ENCODE assay signal across 26 cellular contexts in genomic region chr15:49793943-49794342, GRCh38.
DNase-seq lines count a peak whose midpoint lies in the region; ATAC-seq, FAIRE-seq and TF ChIP-seq lines count a peak whose summit lies in the region.
"Had no signal": no experiment of that assay in that cellular context is flagged by ENCODE, and none has a peak within 500 bp of the region (broad histone marks: within the 10 kb centered on the region; RNA-seq: fewer than 3 reads in every experiment).

No MANE protein-coding gene starts in this region.

- peak; percentile 57 for FAIRE-seq in GM18507 (lab: Jason Lieb, UNC)
- FAIRE-seq in HTR-8/SVneo (lab: Jason Lieb, UNC): peak; percentile 38
- FAIRE-seq: A549, D721Med, GM12891 had no signal

- H3K4me3 Mint-ChIP-seq in GM23338 (no peak overlapping the region), WTC11 (no peak overlapping the region)
- H3K4me3 Mint-ChIP-seq: B cell; CD4-positive, alpha-beta T cell; CD8-positive, alpha-beta T cell had no signal

- BruUV-seq in PC-9 (replicated peaks; lab: Mats Ljungman, UMichigan): no TSS peak

- H3K4me3 ChIP-seq in GM23338 (no peak overlapping the region), PC-9 (no peak overlapping the region)
- H3K4me3 ChIP-seq: A549; BLaER1 treated with 17β-estradiol and CSF1 and Interleukin-3, amounts not matched to agents 10 nM and 100 nM had no signal

- H3K4me1 ChIP-seq in GM23338 (ENCODE audit: insufficient read depth) (no peaks in the 10 kb centered on the region), PC-9 (replicated peaks; ENCODE audit: insufficient read depth) (no peaks in the 10 kb centered on the region)
- H3K4me1 ChIP-seq: A549; BLaER1 treated with 17β-estradiol and CSF1 and Interleukin-3, amounts not matched to agents 10 nM and 100 nM; Caco-2 had no signal

- H3K27me3 ChIP-seq in GM23338 (ENCODE audit: insufficient read depth) (no peaks in the 10 kb centered on the region), PC-9 (ENCODE audit: insufficient read depth, low read depth) (peaks cover 8% of the 10 kb centered on the region; the same call in 1 of the 2 replicates)
- H3K27me3 ChIP-seq: BLaER1 treated with 17β-estradiol and CSF1 and Interleukin-3, amounts not matched to agents 10 nM and 100 nM had no signal

- H3K27me3 Mint-ChIP-seq in GM23338 (ENCODE audit: insufficient read depth, low read depth, poor library complexity): no peaks in the 10 kb centered on the region
- H3K27me3 Mint-ChIP-seq in WTC11 (ENCODE audit: low read depth): no peaks in the 10 kb centered on the region; the same call in 1 of the 2 replicates
- H3K27me3 Mint-ChIP-seq: B cell; CD4-positive, alpha-beta T cell had no signal

- TF ChIP-seq CTCF in GM23338 (conservative IDR thresholded peaks at IDR 0.05; ENCODE audit: low read depth in 2 of 2): no peak
- TF ChIP-seq CTCF in WTC11 (IDR thresholded peaks at IDR 0.05): no peak
- TF ChIP-seq CTCF in PC-9 (conservative IDR thresholded peaks at IDR 0.05): no peak

- H3K9me2 ChIP-seq in GM23338 (ENCODE audit: insufficient read depth): 0 out of 2 replicates have a peak, but pooled peaks cover 12% of the 10 kb centered on the region
- no peaks in the 10 kb centered on the region for H3K9me2 ChIP-seq in PC-9 (ENCODE audit: insufficient read depth)

- no peaks in the 10 kb centered on the region; the same call in 1 of the 2 replicates for H3K9me3 ChIP-seq in PC-9 (ENCODE audit: insufficient read depth, low read depth)

- CTCF ChIA-PET in WTC11 (lab: Charles Lee): no interaction called here
- CTCF ChIA-PET in PC-9 (lab: Charles Lee): no interaction called here

- H3K79me2 ChIP-seq in GM23338 (replicated peaks; ENCODE audit: insufficient read depth) (no peaks in the 10 kb centered on the region), PC-9 (ENCODE audit: low read depth) (no peaks in the 10 kb centered on the region)

- DNase-seq in GM18507 (ENCODE audit: extremely low spot score, insufficient read length, low read depth): no peak
- peak; percentile 1 for DNase-seq in GM23338 (ENCODE audit: low spot score)
- DNase-seq in HTR-8/SVneo (ENCODE audit: insufficient read length, low spot score): no peak
- DNase-seq in WTC11 (ENCODE audit: low spot score): no peak
- DNase-seq in PC-9: no peak
- DNase-seq in NOMO-1 treated with dmso at 0.1 percent for 144 hours (lab: John Stamatoyannopoulos, UW; ENCODE audit: unreplicated experiment): no peak
- DNase-seq in GF-D8 (lab: John Stamatoyannopoulos, UW): no peak
- DNase-seq: AML-193; Caco-2; Calu3; CD4-positive, alpha-beta T cell; CD8-positive, alpha-beta T cell; DMS153; DMS53; DMS79; DND-41; EL; GDM1 had no signal

- peaks cover 40% of the 10 kb centered on the region for H3K9me3 Mint-ChIP-seq in GM23338
- peaks cover 46% of the 10 kb centered on the region for H3K9me3 Mint-ChIP-seq in WTC11

- H3F3A ChIP-seq in GM23338 (replicated peaks; ENCODE audit: low read depth): no peaks in the 10 kb centered on the region
- no peaks in the 10 kb centered on the region for H3F3A ChIP-seq in PC-9 (ENCODE audit: insufficient read depth, low read depth)

- no peaks in the 10 kb centered on the region for H3K4me1 Mint-ChIP-seq in GM23338
- no peaks in the 10 kb centered on the region for H3K4me1 Mint-ChIP-seq in WTC11
- H3K4me1 Mint-ChIP-seq: B cell had no signal

- H3K4me2 ChIP-seq in GM23338 (no peak overlapping the region), PC-9 (no peak overlapping the region)
- H3K4me2 ChIP-seq: A549; BLaER1 treated with 17β-estradiol and CSF1 and Interleukin-3, amounts not matched to agents 10 nM and 100 nM had no signal

- peaks cover 9% of the 10 kb centered on the region; the same call in 1 of the 3 replicates for H3K36me3 Mint-ChIP-seq in GM23338 (ENCODE audit: low read depth)
- H3K36me3 Mint-ChIP-seq in WTC11: peaks cover 17% of the 10 kb centered on the region
- H3K36me3 Mint-ChIP-seq: CD8-positive, alpha-beta T cell had no signal

- intact Hi-C loops in PC-9 (cut with micrococcal nuclease; ENCODE audit: unreplicated experiment): no loop called here

- POLR2A ChIA-PET in WTC11 (lab: Charles Lee) (no interaction called here), PC-9 (lab: Charles Lee; ENCODE audit: unreplicated experiment) (no interaction called here)

- no peak overlapping the region for H3K27ac ChIP-seq in GM23338 (ENCODE audit: low read depth)
- H3K27ac ChIP-seq in PC-9: no peak overlapping the region
- H3K27ac ChIP-seq: 22Rv1; A549; BLaER1 treated with 17β-estradiol and CSF1 and Interleukin-3, amounts not matched to agents 10 nM and 100 nM; C4-2B had no signal

- no peak for ATAC-seq in GM23338
- ATAC-seq in WTC11: peak; percentile 74
- ATAC-seq in HG03571 (IDR thresholded peaks at IDR 0.05; ENCODE audit: unreplicated experiment): no peak
- ATAC-seq: A549; CD8-positive, alpha-beta T cell had no signal

- no peaks in the 10 kb centered on the region for H4K20me1 ChIP-seq in GM23338 (replicated peaks; ENCODE audit: insufficient read depth)
- no peaks in the 10 kb centered on the region for H4K20me1 ChIP-seq in PC-9 (ENCODE audit: insufficient read depth)
- H4K20me1 ChIP-seq: BLaER1 treated with 17β-estradiol and CSF1 and Interleukin-3, amounts not matched to agents 10 nM and 100 nM had no signal

- H3K36me3 ChIP-seq in GM23338 (ENCODE audit: insufficient read depth) (peaks cover 4% of the 10 kb centered on the region; the same call in 1 of the 2 replicates), PC-9 (ENCODE audit: low read depth) (no peaks in the 10 kb centered on the region)
- H3K36me3 ChIP-seq: BLaER1 treated with 17β-estradiol and CSF1 and Interleukin-3, amounts not matched to agents 10 nM and 100 nM had no signal

- peak overlapping the region; percentile 8; the same call in 1 of the 2 replicates for H2AFZ ChIP-seq in GM23338
- no peak overlapping the region for H2AFZ ChIP-seq in PC-9

- H3K27ac Mint-ChIP-seq in GM23338 (no peak overlapping the region), WTC11 (no peak overlapping the region)
- H3K27ac Mint-ChIP-seq: B cell; CD4-positive, alpha-beta T cell; CD8-positive, alpha-beta T cell had no signal

TF ChIP-seq in GM23338, 12 proteins besides CTCF, POLR2A, EP300 and RAD21:
- no peak for TF ChIP-seq ZNF331 (CRISPR knock-in tag; IDR thresholded peaks at IDR 0.05; ENCODE audit: low read depth)
- TF ChIP-seq EZH2phosphoT487 (IDR thresholded peaks at IDR 0.05; ENCODE audit: unreplicated experiment): no peak
- TF ChIP-seq CREB1 (CRISPR knock-in tag; IDR thresholded peaks at IDR 0.05; ENCODE audit: low read depth): no peak
- TF ChIP-seq JUNB (IDR thresholded peaks at IDR 0.05; ENCODE audit: unreplicated experiment): no peak

TF ChIP-seq in WTC11, 78 proteins besides CTCF, POLR2A, EP300 and RAD21:
- TF ChIP-seq SP1 (CRISPR knock-in tag; conservative IDR thresholded peaks at IDR 0.05) (no peak), MLX (CRISPR knock-in tag; IDR thresholded peaks at IDR 0.05) (no peak), NR1H2 (CRISPR knock-in tag; IDR thresholded peaks at IDR 0.05) (no peak), SOX15 (CRISPR knock-in tag; IDR thresholded peaks at IDR 0.05) (no peak), OVOL2 (CRISPR knock-in tag; IDR thresholded peaks at IDR 0.05; ENCODE audit: borderline replicate concordance) (no peak)
- TF ChIP-seq, protein P1, sequence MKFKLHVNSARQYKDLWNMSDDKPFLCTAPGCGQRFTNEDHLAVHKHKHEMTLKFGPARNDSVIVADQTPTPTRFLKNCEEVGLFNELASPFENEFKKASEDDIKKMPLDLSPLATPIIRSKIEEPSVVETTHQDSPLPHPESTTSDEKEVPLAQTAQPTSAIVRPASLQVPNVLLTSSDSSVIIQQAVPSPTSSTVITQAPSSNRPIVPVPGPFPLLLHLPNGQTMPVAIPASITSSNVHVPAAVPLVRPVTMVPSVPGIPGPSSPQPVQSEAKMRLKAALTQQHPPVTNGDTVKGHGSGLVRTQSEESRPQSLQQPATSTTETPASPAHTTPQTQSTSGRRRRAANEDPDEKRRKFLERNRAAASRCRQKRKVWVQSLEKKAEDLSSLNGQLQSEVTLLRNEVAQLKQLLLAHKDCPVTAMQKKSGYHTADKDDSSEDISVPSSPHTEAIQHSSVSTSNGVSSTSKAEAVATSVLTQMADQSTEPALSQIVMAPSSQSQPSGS (CRISPR knock-in tag; IDR thresholded peaks at IDR 0.05; ENCODE audit: borderline replicate concordance, low read depth): no peak
